Comparison of ENCODE assay signal across 24 cellular contexts in the genomic region with DNA sequence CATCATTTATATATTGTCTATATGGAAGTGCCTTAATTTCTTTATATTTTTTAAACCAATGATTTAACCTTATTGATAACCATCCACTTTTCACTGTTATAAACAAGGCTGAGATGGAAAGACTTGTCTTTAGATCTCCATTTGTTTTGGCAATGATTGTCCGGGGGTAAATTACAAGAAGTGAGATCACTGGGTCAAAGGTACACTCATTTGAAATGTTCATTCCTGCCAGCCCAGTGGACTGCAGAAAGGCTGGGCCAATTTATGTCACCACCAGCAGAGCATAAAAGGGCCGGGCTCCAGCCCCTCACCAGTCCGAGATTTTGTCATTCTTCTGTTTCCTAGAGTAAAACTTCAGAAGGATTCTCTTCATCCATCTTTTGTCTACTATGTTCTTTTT.
"Had no signal": no experiment of that assay in that cellular context is flagged by ENCODE, and none has a peak within 500 bp of the region (broad histone marks: within the 10 kb centered on the region; RNA-seq: fewer than 3 reads in every experiment).

No MANE protein-coding gene starts in this region.

- H3K27ac Mint-ChIP-seq: activated CD4-positive, alpha-beta memory T cell treated with anti-CD3 and anti-CD28 coated beads, Interleukin-2, amount 10 ng/mL, durations not matched to agents 7 days and 5 days; activated CD4-positive, alpha-beta T cell treated with anti-CD3 and anti-CD28 coated beads, Interleukin-2, amount 10 ng/mL, durations not matched to agents 7 days and 5 days; activated naive CD4-positive, alpha-beta T cell treated with anti-CD3 and anti-CD28 coated beads, Interleukin-2, amount 10 ng/mL, durations not matched to agents 7 days and 5 days; activated naive CD8-positive, alpha-beta T cell treated with anti-CD3 and anti-CD28 coated beads for 36 hours; activated T-helper 2 cell treated with anti-CD3 and anti-CD28 coated beads, Interferon-gamma antibody, Interleukin-2, Interleukin-4, amounts not matched to agents 10 μg/mL and 5 μg/mL and 100 μg/mL, durations not matched to agents 14 hours and 24 hours and 36 hours had no signal

- H3K4me3 ChIP-seq: Peyer's patch, SJCRH30 had no signal

- DNase-seq: activated CD4-positive, alpha-beta memory T cell treated with anti-CD3 and anti-CD28 coated beads, Interleukin-2, amount 10 ng/mL, durations not matched to agents 7 days and 5 days; activated CD4-positive, alpha-beta T cell treated with anti-CD3 and anti-CD28 coated beads, Interleukin-2, amount 10 ng/mL, durations not matched to agents 7 days and 5 days; activated CD4-positive, CD25-positive, alpha-beta regulatory T cell; activated gamma-delta T cell treated with Interleukin-2 at 50 U/mL for 16 hours; activated naive CD4-positive, alpha-beta T cell treated with anti-CD3 and anti-CD28 coated beads, Interleukin-2, amount 10 ng/mL, durations not matched to agents 7 days and 5 days; activated naive CD8-positive, alpha-beta T cell treated with anti-CD3 and anti-CD28 coated beads for 36 hours; activated T-cell treated with anti-CD3 and anti-CD28 coated beads for 4 hours; activated T-cell treated with anti-CD3 and anti-CD28 coated beads, Interleukin-2, amount 50 U/mL, for 48 hours; NCI-H1092; NCI-H1417; NCI-H1930; NCI-H2171; NCI-H2227 treated with DMSO at 0.1 percent for 48 hours; NCI-H510A; NCI-H526 treated with DMSO at 0.1 percent for 48 hours; Right ventricle myocardium superior; SJCRH30; SK-N-SH; T-helper 1 cell had no signal

- H3K36me3 Mint-ChIP-seq: activated naive CD4-positive, alpha-beta T cell treated with anti-CD3 and anti-CD28 coated beads, Interleukin-2, amount 10 ng/mL, durations not matched to agents 7 days and 5 days; activated naive CD8-positive, alpha-beta T cell treated with anti-CD3 and anti-CD28 coated beads for 36 hours had no signal

- H3K36me3 ChIP-seq: Peyer's patch, SJCRH30 had no signal

- H3K4me2 ChIP-seq: KMS-11, SK-N-SH had no signal

- H3K27me3 ChIP-seq: Peyer's patch had no signal

- H3K4me3 Mint-ChIP-seq: activated CD4-positive, alpha-beta memory T cell treated with anti-CD3 and anti-CD28 coated beads, Interleukin-2, amount 10 ng/mL, durations not matched to agents 7 days and 5 days; activated CD4-positive, alpha-beta T cell treated with anti-CD3 and anti-CD28 coated beads, Interleukin-2, amount 10 ng/mL, durations not matched to agents 7 days and 5 days; activated naive CD4-positive, alpha-beta T cell treated with anti-CD3 and anti-CD28 coated beads, Interleukin-2, amount 10 ng/mL, durations not matched to agents 7 days and 5 days; activated naive CD8-positive, alpha-beta T cell treated with anti-CD3 and anti-CD28 coated beads for 36 hours had no signal

- H3K9ac ChIP-seq: KMS-11, SK-N-SH had no signal

- H3K9me3 ChIP-seq: Peyer's patch, SJCRH30, SK-N-SH had no signal

- H3K4me1 Mint-ChIP-seq: activated naive CD4-positive, alpha-beta T cell treated with anti-CD3 and anti-CD28 coated beads, Interleukin-2, amount 10 ng/mL, durations not matched to agents 7 days and 5 days; activated naive CD8-positive, alpha-beta T cell treated with anti-CD3 and anti-CD28 coated beads for 36 hours had no signal

- H3K9me3 Mint-ChIP-seq: activated CD4-positive, alpha-beta T cell treated with anti-CD3 and anti-CD28 coated beads, Interleukin-2, amount 10 ng/mL, durations not matched to agents 7 days and 5 days; activated naive CD8-positive, alpha-beta T cell treated with anti-CD3 and anti-CD28 coated beads for 36 hours; activated T-helper 2 cell treated with anti-CD3 and anti-CD28 coated beads, Interferon-gamma antibody, Interleukin-2, Interleukin-4, amounts not matched to agents 10 μg/mL and 5 μg/mL and 100 μg/mL, durations not matched to agents 14 hours and 24 hours and 36 hours had no signal

- H3K4me1 ChIP-seq: SJCRH30 had no signal

- H3K27ac ChIP-seq: KMS-11, Peyer's patch, RWPE1, SJCRH30, VCaP had no signal
